5 cellular contexts compared by ENCODE assay signal in genomic region chr3:40672861-40673260, GRCh38.
"Had no signal": no experiment of that assay in that cellular context is flagged by ENCODE, and none has a peak within 500 bp of the region (broad histone marks: within the 10 kb centered on the region; RNA-seq: fewer than 3 reads in every experiment).

No MANE protein-coding gene starts in this region.

- ATAC-seq: GM23338, K562 had no signal

- H3K4me3 ChIP-seq: GM23338, K562 had no signal

- DNase-seq: H9, HCEC 1CT, IMR-90 had no signal
